ENCODE assay signal across 8 cellular contexts in the genomic region with DNA sequence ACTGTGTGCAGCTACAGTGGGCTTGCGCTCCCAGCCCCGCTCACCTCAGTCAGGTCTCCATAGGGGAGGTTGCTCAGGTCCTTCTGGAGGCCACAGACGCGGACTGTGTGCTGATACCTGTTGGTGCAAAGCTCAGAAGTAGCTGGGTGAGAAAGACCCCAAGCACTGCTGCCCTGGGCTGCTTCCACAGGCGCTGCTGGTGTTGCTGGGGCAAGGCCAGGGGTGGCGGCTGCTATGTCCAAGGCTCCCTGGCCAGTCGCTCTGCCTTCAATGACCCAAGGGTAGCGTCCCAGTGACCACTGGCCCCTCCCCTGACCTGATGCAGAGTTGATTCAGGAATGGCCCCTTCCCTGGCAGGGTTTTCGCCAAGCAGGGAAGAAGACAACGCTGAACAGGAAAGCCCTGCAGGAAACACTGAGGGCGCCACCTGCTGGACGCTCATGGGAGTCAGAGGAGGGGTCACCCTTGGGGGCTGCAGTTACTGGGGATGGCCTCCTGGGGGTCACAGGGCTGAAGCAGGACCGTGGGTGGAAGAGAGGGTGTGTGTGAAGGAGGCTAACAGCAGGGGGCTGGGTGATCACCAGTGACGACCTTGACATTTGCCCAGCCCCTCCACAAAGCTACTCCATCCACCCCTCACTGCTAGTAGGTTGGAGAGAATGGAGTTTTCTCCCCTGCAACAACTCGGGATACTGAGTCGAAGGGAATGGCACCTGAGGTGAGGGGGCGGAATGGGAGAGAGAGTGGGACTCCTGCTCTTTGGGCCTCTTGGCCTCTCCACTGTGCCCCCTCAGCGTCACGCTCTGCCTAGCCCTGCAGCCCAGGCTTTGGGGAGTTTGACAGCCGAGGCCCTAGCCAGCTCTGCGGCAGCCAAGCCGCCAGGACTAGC. TPM values are rescaled to one million over a fixed set of nuclear protein-coding genes. Genes with fewer than 3 reads are reported as not detected.
A peak's percentile ranks its signal among the peaks of the same experiment; 100 is the strongest.
DNase-seq lines count a peak whose midpoint lies in the region; ATAC-seq and TF ChIP-seq lines count a peak whose summit lies in the region.

No MANE protein-coding gene starts in this region.

- H3K9me3 ChIP-seq in upper lobe of right lung, result no peaks in the 10 kb centered on the region

- POLR2A ChIA-PET in activated CD4-positive, alpha-beta T cell treated with anti-CD3 and anti-CD28 coated beads for 36 hours (lab: Charles Lee), result no interaction called here

- H3K4me1 Mint-ChIP-seq in activated CD4-positive, alpha-beta T cell treated with anti-CD3 and anti-CD28 coated beads for 36 hours, result peaks cover 2% of the 10 kb centered on the region
- H3K4me1 Mint-ChIP-seq in natural killer cell treated with Interleukin-12 subunit alpha and Interleukin-12 subunit beta and Interleukin-15 and Interleukin-18, amount 100 ng/mL, for 72 hours (ENCODE audit: low read depth in 2 of 2), result no peaks in the 10 kb centered on the region

- H3K27me3 ChIP-seq in upper lobe of right lung, result no peaks in the 10 kb centered on the region

- H3K36me3 ChIP-seq in upper lobe of right lung, result no peaks in the 10 kb centered on the region

- H3K4me3 Mint-ChIP-seq in activated CD4-positive, alpha-beta T cell treated with anti-CD3 and anti-CD28 coated beads for 36 hours, result no peak overlapping the region
- no peak overlapping the region for H3K4me3 Mint-ChIP-seq in natural killer cell treated with Interleukin-12 subunit alpha and Interleukin-12 subunit beta and Interleukin-15 and Interleukin-18, amount 100 ng/mL, for 72 hours

- H3K27ac Mint-ChIP-seq in activated CD4-positive, alpha-beta T cell treated with anti-CD3 and anti-CD28 coated beads for 36 hours, result no peak overlapping the region
- H3K27ac Mint-ChIP-seq in natural killer cell treated with Interleukin-12 subunit alpha and Interleukin-12 subunit beta and Interleukin-15 and Interleukin-18, amount 100 ng/mL, for 72 hours, result no peak overlapping the region

- CTCF ChIA-PET in activated CD4-positive, alpha-beta T cell treated with anti-CD3 and anti-CD28 coated beads for 36 hours (lab: Charles Lee), result interaction anchor here (0.6 to 1.0 kb wide), 3 partner anchors 9 to 404 kb away, joined by 3 read pairs; no protein-coding TSS in a partner anchor

- ATAC-seq in GM21619 (IDR thresholded peaks at IDR 0.05; ENCODE audit: unreplicated experiment) (peak; percentile 75), upper lobe of right lung (peak; percentile 72), HG03378 (IDR thresholded peaks at IDR 0.05; ENCODE audit: unreplicated experiment) (no peak)
- ATAC-seq in activated CD4-positive, alpha-beta T cell treated with anti-CD3 and anti-CD28 coated beads for 36 hours, result peak; percentile 65
- ATAC-seq in natural killer cell treated with Interleukin-12 subunit alpha and Interleukin-12 subunit beta and Interleukin-15 and Interleukin-18, amount 100 ng/mL, for 72 hours, result peak in 1 of 2 donors; percentile 63

- intact Hi-C loops in activated CD4-positive, alpha-beta T cell treated with anti-CD3 and anti-CD28 coated beads for 36 hours (cut with DNase I, micrococcal nuclease), result no loop called here
- intact Hi-C loops in upper lobe of right lung (cut with DNase I), result no loop called here

- H3K4me3 ChIP-seq in upper lobe of right lung, result no peak overlapping the region

- peak; percentile 61 for TF ChIP-seq CTCF in upper lobe of right lung (IDR thresholded peaks at IDR 0.05)

- H3K36me3 Mint-ChIP-seq in activated CD4-positive, alpha-beta T cell treated with anti-CD3 and anti-CD28 coated beads for 36 hours (ENCODE audit: low read depth), result no peaks in the 10 kb centered on the region
- no peaks in the 10 kb centered on the region for H3K36me3 Mint-ChIP-seq in natural killer cell treated with Interleukin-12 subunit alpha and Interleukin-12 subunit beta and Interleukin-15 and Interleukin-18, amount 100 ng/mL, for 72 hours

- H3K27me3 Mint-ChIP-seq in activated CD4-positive, alpha-beta T cell treated with anti-CD3 and anti-CD28 coated beads for 36 hours, result peaks cover 21% of the 10 kb centered on the region
- H3K27me3 Mint-ChIP-seq in natural killer cell treated with Interleukin-12 subunit alpha and Interleukin-12 subunit beta and Interleukin-15 and Interleukin-18, amount 100 ng/mL, for 72 hours, result peaks cover 6 to 11% of the 10 kb centered on the region in 2 donors

- no peak overlapping the region for H3K27ac ChIP-seq in upper lobe of right lung

- no peaks in the 10 kb centered on the region for H3K9me3 Mint-ChIP-seq in activated CD4-positive, alpha-beta T cell treated with anti-CD3 and anti-CD28 coated beads for 36 hours (ENCODE audit: low read depth)
- H3K9me3 Mint-ChIP-seq in natural killer cell treated with Interleukin-12 subunit alpha and Interleukin-12 subunit beta and Interleukin-15 and Interleukin-18, amount 100 ng/mL, for 72 hours, result no peaks in the 10 kb centered on the region

- peak; percentile 53 for DNase-seq in GM03348 (ENCODE audit: low spot score)
- peak; percentile 75 for DNase-seq in NCI-H1092 (lab: John Stamatoyannopoulos, UW)
- peak; percentile 68 for DNase-seq in activated CD4-positive, alpha-beta T cell treated with anti-CD3 and anti-CD28 coated beads for 36 hours
- peak; percentile 24 for DNase-seq in effector CD4-positive, alpha-beta T cell
- peak; percentile 63 for DNase-seq in natural killer cell treated with Interleukin-12 subunit alpha and Interleukin-12 subunit beta and Interleukin-15 and Interleukin-18, amount 100 ng/mL, for 72 hours (ENCODE audit: low spot score)
- DNase-seq in upper lobe of right lung, result peak; percentile 75

- no peaks in the 10 kb centered on the region for H3K4me1 ChIP-seq in upper lobe of right lung

RNA-seq across cellular contexts. Expression of a gene that starts 38.3 kb away (rescaled TPM):
- not detected for total RNA-seq in activated CD4-positive, alpha-beta T cell treated with anti-CD3 and anti-CD28 coated beads for 36 hours
- not detected for total RNA-seq in natural killer cell treated with Interleukin-12 subunit alpha and Interleukin-12 subunit beta and Interleukin-15 and Interleukin-18, amount 100 ng/mL, for 72 hours
- total RNA-seq in upper lobe of right lung, result not detected

Comparison
In these comparisons a context has a peak if more than half of its experiments do, and no peak if none do; other contexts are left out.
1. DNase-seq: peak in every context shown above with its lines; median percentile 75 in NCI-H1092; 75 in upper lobe of right lung; 68 in activated CD4-positive, alpha-beta T cell treated with anti-CD3 and anti-CD28 coated beads for 36 hours; 63 in natural killer cell treated with Interleukin-12 subunit alpha and Interleukin-12 subunit beta and Interleukin-15 and Interleukin-18, amount 100 ng/mL, for 72 hours; 53 in GM03348; 24 in effector CD4-positive, alpha-beta T cell.